8 cellular contexts compared by ENCODE assay signal in the genomic region with DNA sequence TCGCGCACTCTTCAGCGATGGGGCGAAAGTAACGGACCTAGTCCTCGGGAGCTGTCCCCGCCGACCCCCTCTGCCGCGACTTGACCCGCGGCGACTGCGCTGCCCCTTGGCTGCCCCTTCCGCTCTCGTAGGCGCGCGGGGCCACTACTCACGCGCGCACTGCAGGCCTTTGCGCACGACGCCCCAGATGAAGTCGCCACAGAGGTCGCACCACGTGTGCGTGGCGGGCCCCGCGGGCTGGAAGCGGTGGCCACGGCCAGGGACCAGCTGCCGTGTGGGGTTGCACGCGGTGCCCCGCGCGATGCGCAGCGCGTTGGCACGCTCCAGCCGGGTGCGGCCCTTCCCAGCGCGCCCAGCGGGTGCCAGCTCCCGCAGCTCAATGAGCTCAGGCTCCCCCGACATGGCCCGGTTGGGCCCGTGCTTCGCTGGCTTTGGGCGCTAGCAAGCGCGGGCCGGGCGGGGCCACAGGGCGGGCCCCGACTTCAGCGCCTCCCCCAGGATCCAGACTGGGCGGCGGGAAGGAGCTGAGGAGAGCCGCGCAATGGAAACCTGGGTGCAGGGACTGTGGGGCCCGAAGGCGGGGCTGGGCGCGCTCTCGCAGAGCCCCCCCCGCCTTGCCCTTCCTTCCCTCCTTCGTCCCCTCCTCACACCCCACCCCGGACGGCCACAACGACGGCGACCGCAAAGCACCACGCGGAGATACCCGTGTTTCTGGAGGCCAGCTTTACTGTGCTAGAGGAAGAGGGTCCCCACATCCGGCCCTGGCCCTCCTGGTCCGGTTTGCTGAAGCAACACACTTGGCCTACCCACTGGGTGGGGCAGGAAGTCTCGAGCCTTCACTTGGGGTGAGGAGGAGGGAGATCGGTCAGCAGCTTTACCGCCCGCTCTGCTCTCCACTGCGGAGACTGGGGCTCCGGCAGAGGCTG. TPM values are rescaled to one million over a fixed set of nuclear protein-coding genes. Genes with fewer than 3 reads are reported as not detected.
DNase-seq lines count a peak whose midpoint lies in the region; ATAC-seq and TF ChIP-seq lines count a peak whose summit lies in the region.

TSS of gene RASSF1 (minus strand) at position 433 of the 926 bp plus-strand sequence. CDS start at position 402, 31 bp downstream.

- peak within 1 kb of the TSS; percentile 28 to 39 for H3K4me3 ChIP-seq in Panc1 (ENCODE audit: low read depth in 2 of 2, low read length in 2 of 2)
- peak within 1 kb of the TSS; percentile 30 to 97 (median 64) for H3K4me3 ChIP-seq in heart left ventricle

- POLR2A ChIA-PET in Panc1 (lab: Charles Lee), result interaction anchor here (0.6 kb wide), 1 partner anchor 28 kb away, joined by 3 read pairs; no protein-coding TSS in a partner anchor

- H3K27ac Mint-ChIP-seq in activated naive CD4-positive, alpha-beta T cell treated with anti-CD3 and anti-CD28 coated beads, Interleukin-2, amount 10 ng/mL, durations not matched to agents 7 days and 5 days, result peak within 1 kb of the TSS; percentile 97

- no peaks in the 10 kb centered on the region for H3K27me3 Mint-ChIP-seq in activated naive CD4-positive, alpha-beta T cell treated with anti-CD3 and anti-CD28 coated beads, Interleukin-2, amount 10 ng/mL, durations not matched to agents 7 days and 5 days

- peaks cover 62% of the 10 kb centered on the region for H3K4me1 Mint-ChIP-seq in activated naive CD4-positive, alpha-beta T cell treated with anti-CD3 and anti-CD28 coated beads, Interleukin-2, amount 10 ng/mL, durations not matched to agents 7 days and 5 days

- CTCF ChIA-PET in Panc1 (lab: Charles Lee), result no interaction called here
- CTCF ChIA-PET in activated naive CD4-positive, alpha-beta T cell treated with anti-CD3 and anti-CD28 coated beads, Interleukin-2, amount 10 ng/mL, durations not matched to agents 7 days and 5 days (lab: Charles Lee), result interaction anchor here (0.7 to 1.8 kb wide), 3 partner anchors 10 to 231 kb away, joined by 3 to 6 read pairs (median 3); partner anchors contain the start of genes CYB561D2 and NPRL2

- H3K9me3 Mint-ChIP-seq in activated naive CD4-positive, alpha-beta T cell treated with anti-CD3 and anti-CD28 coated beads, Interleukin-2, amount 10 ng/mL, durations not matched to agents 7 days and 5 days, result no peaks in the 10 kb centered on the region

- in situ Hi-C loops in GM18951 (cut with MboI; ENCODE audit: low sequenced_read_pairs, unreplicated experiment), result loop anchor here (10.0 kb wide), 1 partner anchor 204 kb away; no protein-coding TSS in a partner anchor
- in situ Hi-C loops in Panc1 (cut with HindIII; ENCODE audit: low pct_unique_long_range_greater_than_20kb, low sequenced_read_pairs), result no loop called here

- ATAC-seq in Panc1, result no peak; the same call in 1 of the 2 replicates
- ATAC-seq in heart left ventricle, result peak in 3 of 4 donors; percentile 34 to 56 (median 51)

- H3K4me3 Mint-ChIP-seq in activated naive CD4-positive, alpha-beta T cell treated with anti-CD3 and anti-CD28 coated beads, Interleukin-2, amount 10 ng/mL, durations not matched to agents 7 days and 5 days, result peak within 1 kb of the TSS; percentile 80

- no TSS peak for BruUV-seq in Panc1 (replicated peaks; lab: Mats Ljungman, UMichigan)

- intact Hi-C loops in Panc1 (cut with micrococcal nuclease; ENCODE audit: unreplicated experiment), result no loop called here
- intact Hi-C loops in heart left ventricle (cut with DNase I), result loop anchor here in 1 of 10 donors (10.0 kb wide), 1 partner anchor 1044 kb away; the partner anchor contains the start of gene MANF

- H3K4me1 ChIP-seq in Panc1 (ENCODE audit: control insufficient read depth, insufficient read depth, low read length) (0 out of 2 replicates have a peak, but pooled peaks cover 6% of the 10 kb centered on the region), heart left ventricle (peaks cover 11 to 63% (median 50%) of the 10 kb centered on the region in 12 donors)

- DNase-seq in Panc1 (ENCODE audit: low read depth, low spot score), result no peak
- peak; percentile 86 for DNase-seq in activated naive CD4-positive, alpha-beta T cell treated with anti-CD3 and anti-CD28 coated beads, Interleukin-2, amount 10 ng/mL, durations not matched to agents 7 days and 5 days
- peak; percentile 84 to 90 (median 86) for DNase-seq in heart left ventricle
- no peak for DNase-seq in renal cortical epithelial cell (ENCODE audit: low read depth)
- DNase-seq in DMS153 (lab: John Stamatoyannopoulos, UW), result no peak
- no peak for DNase-seq in NCI-H345 (lab: John Stamatoyannopoulos, UW)
- no peak for DNase-seq in NCI-H2107 treated with DMSO at 0.1 percent for 48 hours (lab: John Stamatoyannopoulos, UW; ENCODE audit: unreplicated experiment)

- 8 to 25% (median 11%) methylated on average over 30 to 90 of the region's 90 CpGs for WGBS in heart left ventricle, 4 donors

- TF ChIP-seq POLR2A in GM18951 (IDR thresholded peaks at IDR 0.05; ENCODE audit: extremely low read depth, insufficient read depth, insufficient read length) (peak; percentile 74), heart left ventricle (IDR thresholded peaks at IDR 0.05) (peak; percentile 30 to 82)

- TF ChIP-seq CTCF in Panc1 (IDR thresholded peaks at IDR 0.05) (no peak), heart left ventricle (IDR thresholded peaks at IDR 0.05) (no peak)

- H3K27me3 ChIP-seq in Panc1 (ENCODE audit: control insufficient read depth, insufficient read depth, low read length) (no peaks in the 10 kb centered on the region), heart left ventricle (peaks cover 0 to 4% (median 0%) of the 10 kb centered on the region in 9 donors)

- H3K27ac ChIP-seq in Panc1 (ENCODE audit: low read length) (0 out of 2 replicates have a peak within 1 kb of the TSS, but pooled peaks have one; percentile 26), heart left ventricle (peak within 1 kb of the TSS; percentile 62 to 100 (median 98))

- H3K36me3 ChIP-seq in Panc1 (ENCODE audit: control insufficient read depth, insufficient read depth, low read length) (peaks cover 8% of the 10 kb centered on the region; the same call in 1 of the 2 replicates), heart left ventricle (no peaks in the 10 kb centered on the region)

- H3K9me3 ChIP-seq in Panc1 (ENCODE audit: control insufficient read depth, insufficient read depth, low read depth, low read length) (no peaks in the 10 kb centered on the region), heart left ventricle (no peaks in the 10 kb centered on the region)

- H3K36me3 Mint-ChIP-seq in activated naive CD4-positive, alpha-beta T cell treated with anti-CD3 and anti-CD28 coated beads, Interleukin-2, amount 10 ng/mL, durations not matched to agents 7 days and 5 days, result peaks cover 34% of the 10 kb centered on the region

RNA-seq across cellular contexts. Expression of gene RASSF1, which starts in this region (rescaled TPM):
- total RNA-seq in Panc1 (2021; ENCODE audit: unreplicated experiment) (17.4 TPM), heart left ventricle (10 to 100 TPM in 7 of 9 donors, 1 to 10 TPM in 2; 7.9 to 25.5 (median 11.4) TPM), renal cortical epithelial cell (14.4 and 17.8 TPM in 2 replicates)
- polyA plus RNA-seq in Panc1 (2012; ENCODE audit: insufficient read length), result 15.2 TPM
- polyA plus RNA-seq in heart left ventricle, result 10 to 100 TPM; 14.2 to 58.6 TPM

Comparison
In these comparisons a context has a peak if more than half of its experiments do, and no peak if none do; other contexts are left out.
1. DNase-seq: peak in activated naive CD4-positive, alpha-beta T cell treated with anti-CD3 and anti-CD28 coated beads, Interleukin-2, amount 10 ng/mL, durations not matched to agents 7 days and 5 days (single experiment) and heart left ventricle (5 of 5); none in Panc1 (single experiment), renal cortical epithelial cell (single experiment), DMS153 (single experiment), NCI-H345 (single experiment) and NCI-H2107 treated with DMSO at 0.1 percent for 48 hours (single experiment).